In the genomic region with DNA sequence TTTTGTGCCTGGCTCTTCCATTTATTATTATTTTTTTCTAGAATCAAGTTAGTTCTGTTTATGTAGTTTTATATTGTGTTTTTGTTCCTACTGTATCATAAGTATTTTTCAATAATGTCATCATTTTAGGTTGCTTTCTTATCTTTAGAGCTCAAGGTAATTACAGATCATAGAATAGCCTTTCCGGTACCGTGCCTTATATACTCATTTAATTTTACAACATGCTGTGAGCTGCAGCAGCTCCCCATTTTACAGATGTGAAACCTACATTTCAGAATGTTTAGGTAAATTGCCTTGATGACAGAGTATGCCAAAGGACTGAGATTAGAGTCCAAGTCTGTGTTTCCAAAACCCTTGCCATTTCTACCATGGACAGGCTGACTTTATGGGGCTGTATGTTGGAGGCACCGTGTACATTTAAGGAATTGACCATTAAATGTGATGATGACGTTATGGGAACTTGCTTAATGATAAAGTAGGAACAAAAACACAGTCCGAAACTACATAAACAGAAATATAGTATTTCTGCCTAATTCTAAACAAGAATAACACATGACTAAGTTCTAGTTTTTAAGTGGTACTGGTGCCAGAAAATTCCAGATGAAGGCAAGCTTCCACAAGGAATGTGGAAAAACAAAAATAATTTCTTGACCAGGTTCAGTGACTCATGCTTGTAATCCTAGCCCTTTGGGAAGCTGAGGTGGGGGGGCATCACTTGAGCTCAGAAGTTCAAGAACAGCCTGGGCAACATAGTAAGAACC, we compare ENCODE assay signal across 18 cellular contexts.
DNase-seq lines count a peak whose midpoint lies in the region; ATAC-seq and TF ChIP-seq lines count a peak whose summit lies in the region.
"Had no signal": no experiment of that assay in that cellular context is flagged by ENCODE, and none has a peak within 500 bp of the region (broad histone marks: within the 10 kb centered on the region; RNA-seq: fewer than 3 reads in every experiment).

No MANE protein-coding gene starts in this region.

- peaks cover 8% of the 10 kb centered on the region for H3K36me3 Mint-ChIP-seq in CD4-positive, alpha-beta T cell (ENCODE audit: low read depth)
- H3K36me3 Mint-ChIP-seq in immature natural killer cell, result no peaks in the 10 kb centered on the region
- H3K36me3 Mint-ChIP-seq in Caco-2 (ENCODE audit: insufficient read depth, unreplicated experiment), result peaks cover 2% of the 10 kb centered on the region

- POLR2A ChIA-PET in CD4-positive, alpha-beta T cell (lab: Charles Lee), result interaction anchor here (0.5 kb wide), 1 partner anchor 36 kb away, joined by 3 read pairs; no protein-coding TSS in a partner anchor
- POLR2A ChIA-PET in IMR-90 (lab: Charles Lee; ENCODE audit: unreplicated experiment), result no interaction called here
- POLR2A ChIA-PET in Caco-2 (lab: Charles Lee), result no interaction called here

- H3K9me3 Mint-ChIP-seq in CD4-positive, alpha-beta T cell, result no peaks in the 10 kb centered on the region
- H3K9me3 Mint-ChIP-seq in immature natural killer cell, result no peaks in the 10 kb centered on the region
- no peaks in the 10 kb centered on the region for H3K9me3 Mint-ChIP-seq in Caco-2 (ENCODE audit: unreplicated experiment)

- no peaks in the 10 kb centered on the region for H3K9me3 ChIP-seq in CD4-positive, alpha-beta T cell (ENCODE audit: control insufficient read depth, low read length)
- no peaks in the 10 kb centered on the region for H3K9me3 ChIP-seq in IMR-90 (ENCODE audit: control insufficient read depth, insufficient read depth, low read length)
- no peaks in the 10 kb centered on the region for H3K9me3 ChIP-seq in Caco-2

- H3K56ac ChIP-seq in IMR-90 (ENCODE audit: extremely low read depth, insufficient read depth, low read length), result no peak overlapping the region

- no peak overlapping the region for H2AK5ac ChIP-seq in IMR-90 (ENCODE audit: low read depth, low read length)

- no peaks in the 10 kb centered on the region for H3K36me3 ChIP-seq in IMR-90 (ENCODE audit: control insufficient read depth, insufficient read depth, low read length)
- H3K36me3 ChIP-seq in Caco-2 (ENCODE audit: control insufficient read depth, insufficient read depth, low read length), result no peaks in the 10 kb centered on the region; the same call in 1 of the 2 replicates

- H3K9ac ChIP-seq in IMR-90 (ENCODE audit: low read depth, low read length), result no peak overlapping the region

- H2BK120ac ChIP-seq in IMR-90 (ENCODE audit: low read depth, low read length), result no peak overlapping the region

- no peak for TF ChIP-seq CTCF in CD4-positive, alpha-beta T cell (IDR thresholded peaks at IDR 0.05)
- TF ChIP-seq CTCF in IMR-90 (conservative IDR thresholded peaks at IDR 0.05; ENCODE audit: low read depth, low read length) (no peak), astrocyte of the cerebellum (IDR thresholded peaks at IDR 0.05; ENCODE audit: low read depth, low read length, missing control alignments) (no peak), Caco-2 (IDR thresholded peaks at IDR 0.05; ENCODE audit: insufficient read depth in 1 of 2, low read depth in 1 of 2, low read length in 1 of 2, severe bottlenecking in 1 of 2, unreplicated experiment in 1 of 2) (no peak)

- H3K4ac ChIP-seq in IMR-90 (ENCODE audit: low read depth, low read length), result no peak overlapping the region

- H3K79me1 ChIP-seq in IMR-90 (ENCODE audit: low read depth in 1 of 2, low read length in 2 of 2), result no peaks in the 10 kb centered on the region

- H3K27me3 Mint-ChIP-seq in CD4-positive, alpha-beta T cell, result no peaks in the 10 kb centered on the region
- H3K27me3 Mint-ChIP-seq in immature natural killer cell (ENCODE audit: low read depth in 3 of 3) (peaks cover 0 to 2% (median 0%) of the 10 kb centered on the region in 3 donors), Caco-2 (ENCODE audit: insufficient read depth, unreplicated experiment) (no peaks in the 10 kb centered on the region)
- H3K27me3 Mint-ChIP-seq: B cell had no signal

- H2BK15ac ChIP-seq in IMR-90 (ENCODE audit: low read depth, low read length), result no peak overlapping the region

- no peak overlapping the region for H2AK9ac ChIP-seq in IMR-90 (replicated peaks; ENCODE audit: low read depth, low read length, poor library complexity)

- BruUV-seq in IMR-90 (replicated peaks; lab: Mats Ljungman, UMichigan) (no TSS peak), Caco-2 (replicated peaks; lab: Mats Ljungman, UMichigan) (no TSS peak)

- H3K4me1 Mint-ChIP-seq in CD4-positive, alpha-beta T cell (ENCODE audit: low read depth), result peaks cover 75% of the 10 kb centered on the region
- H3K4me1 Mint-ChIP-seq in immature natural killer cell (peaks cover 81 to 85% of the 10 kb centered on the region in 2 donors), Caco-2 (ENCODE audit: low read depth, unreplicated experiment) (peaks cover 25% of the 10 kb centered on the region)
- H3K4me1 Mint-ChIP-seq: B cell had no signal

- intact Hi-C loops in CD4-positive, alpha-beta T cell (cut with DNase I, micrococcal nuclease), result no loop called here
- intact Hi-C loops in IMR-90 (cut with micrococcal nuclease) (loop anchor here (1.0 kb wide), 1 partner anchor 41 kb away; no protein-coding TSS in a partner anchor), Caco-2 (cut with micrococcal nuclease; ENCODE audit: unreplicated experiment) (no loop called here)

- no peak overlapping the region for H3K23ac ChIP-seq in IMR-90 (ENCODE audit: low read depth, low read length)

- TF ChIP-seq RAD21 in IMR-90 (IDR thresholded peaks at IDR 0.05; ENCODE audit: low read length), result no peak

- H3K14ac ChIP-seq in IMR-90 (replicated peaks; ENCODE audit: low read depth, low read length), result no peak overlapping the region

- TF ChIP-seq POLR2A in IMR-90 (IDR thresholded peaks at IDR 0.05; ENCODE audit: low read depth, low read length) (no peak), GM18505 (IDR thresholded peaks at IDR 0.05; ENCODE audit: borderline replicate concordance, extremely low read depth, insufficient read depth, insufficient read length) (no peak)

- no peak overlapping the region for H3K4me2 ChIP-seq in IMR-90 (ENCODE audit: low read depth, low read length)
- H3K4me2 ChIP-seq: PC-9 had no signal

- no CpG with 5 or more reads among the region's 5 CpGs for WGBS in IMR-90 (ENCODE audit: extremely low coverage in 2 of 2, insufficient read length in 1 of 2), 2 experiments

- no peak overlapping the region for H3K4me3 Mint-ChIP-seq in CD4-positive, alpha-beta T cell
- H3K4me3 Mint-ChIP-seq in immature natural killer cell (no peak overlapping the region), Caco-2 (ENCODE audit: unreplicated experiment) (no peak overlapping the region)
- H3K4me3 Mint-ChIP-seq: B cell had no signal

- H4K5ac ChIP-seq in IMR-90 (ENCODE audit: low read depth, low read length), result no peak overlapping the region

- no peaks in the 10 kb centered on the region for H3K4me1 ChIP-seq in IMR-90 (ENCODE audit: control insufficient read depth, insufficient read depth, low read length)
- peaks cover 10% of the 10 kb centered on the region; the same call in 1 of the 2 replicates for H3K4me1 ChIP-seq in Caco-2

- H3K27ac ChIP-seq in CD4-positive, alpha-beta T cell (ENCODE audit: low read depth, low read length), result no peak overlapping the region
- H3K27ac ChIP-seq in IMR-90 (ENCODE audit: insufficient read depth, low read length), result no peak overlapping the region
- H3K27ac ChIP-seq: PC-9, SK-N-MC had no signal

- in situ Hi-C loops in IMR-90 (cut with MboI; ENCODE audit: low sequenced_read_pairs), result no loop called here
- in situ Hi-C loops in astrocyte of the cerebellum (cut with HindIII; ENCODE audit: low sequenced_read_pairs), result no loop called here

- no peak overlapping the region for H2BK20ac ChIP-seq in IMR-90 (ENCODE audit: low read depth, low read length)

- no peak overlapping the region for H4K8ac ChIP-seq in IMR-90 (ENCODE audit: low read depth in 2 of 2, low read length in 2 of 2)

- dilution Hi-C loops in IMR-90 (cut with HindIII; ENCODE audit: low sequenced_read_pairs, unreplicated experiment), result no loop called here

- no peak overlapping the region for H2BK5ac ChIP-seq in IMR-90 (ENCODE audit: low read depth, low read length, poor library complexity, severe bottlenecking)

- H3K27ac Mint-ChIP-seq in CD4-positive, alpha-beta T cell, result peak overlapping the region; percentile 34
- H3K27ac Mint-ChIP-seq in immature natural killer cell (peak overlapping the region; percentile 41 to 69 (median 54)), Caco-2 (ENCODE audit: unreplicated experiment) (no peak overlapping the region)
- H3K27ac Mint-ChIP-seq: B cell had no signal

- no peaks in the 10 kb centered on the region for H4K20me1 ChIP-seq in IMR-90 (ENCODE audit: insufficient read depth, low read length)

- H4K91ac ChIP-seq in IMR-90 (ENCODE audit: insufficient read depth, low read depth, low read length), result no peak overlapping the region

- H3K4me3 ChIP-seq in IMR-90 (ENCODE audit: insufficient read depth, low read depth, low read length), result no peak overlapping the region
- no peak overlapping the region for H3K4me3 ChIP-seq in astrocyte of the cerebellum (ENCODE audit: low read depth, low read length)
- H3K4me3 ChIP-seq in Caco-2 (ENCODE audit: low read depth, low read length), result no peak overlapping the region
- H3K4me3 ChIP-seq: K562, PC-9, SK-N-MC had no signal

- H2AFZ ChIP-seq in IMR-90 (replicated peaks; ENCODE audit: low read length, poor library complexity), result no peak overlapping the region
- H2AFZ ChIP-seq: PC-9 had no signal

- no peaks in the 10 kb centered on the region for H3K27me3 ChIP-seq in CD4-positive, alpha-beta T cell (ENCODE audit: control insufficient read depth, insufficient read depth, low read length)
- peaks cover 3% of the 10 kb centered on the region for H3K27me3 ChIP-seq in IMR-90 (ENCODE audit: control insufficient read depth, insufficient read depth, low read length)
- no peaks in the 10 kb centered on the region for H3K27me3 ChIP-seq in Caco-2 (replicated peaks; ENCODE audit: control insufficient read depth, insufficient read depth, low read length)

- CTCF ChIA-PET in CD4-positive, alpha-beta T cell (lab: Charles Lee), result interaction anchor here (0.5 to 1.0 kb wide), 3 partner anchors 23 to 462 kb away, joined by 3 to 4 read pairs (median 3); no protein-coding TSS in a partner anchor
- CTCF ChIA-PET in IMR-90 (lab: Yijun Ruan, JAX), result no interaction called here
- CTCF ChIA-PET in Caco-2 (lab: Charles Lee), result no interaction called here

- DNase-seq in CD4-positive, alpha-beta T cell, result no peak
- DNase-seq in IMR-90 (peak; percentile 43), astrocyte of the cerebellum (ENCODE audit: low read depth) (peak; percentile 26), immature natural killer cell (no peak), GM19240 (ENCODE audit: insufficient read length, low spot score) (no peak), Caco-2 (no peak)
- DNase-seq: DMS 273 treated with DMSO at 0.1 percent for 48 hours, EL, NCI-H1105, NCI-H187, NCI-H446 treated with DMSO at 0.1 percent for 48 hours, NCI-H774, PC-9 had no signal

- ATAC-seq in CD4-positive, alpha-beta T cell (ENCODE audit: poor library complexity), result no peak
- peak; percentile 56 for ATAC-seq in IMR-90 (ENCODE audit: low read depth)
- no peak for ATAC-seq in GM19467 (IDR thresholded peaks at IDR 0.05; ENCODE audit: unreplicated experiment)
- ATAC-seq in GM18505 (IDR thresholded peaks at IDR 0.05; ENCODE audit: unreplicated experiment), result no peak
- ATAC-seq: K562 had no signal

- no peaks in the 10 kb centered on the region for H3K9me1 ChIP-seq in IMR-90 (ENCODE audit: insufficient read depth, low read length)

- H3K18ac ChIP-seq in IMR-90 (ENCODE audit: low read depth, low read length), result no peak overlapping the region

Comparison
In these comparisons a context has a peak if more than half of its experiments do, and no peak if none do; other contexts are left out.
1. DNase-seq: peak in IMR-90 (single experiment) and astrocyte of the cerebellum (single experiment); none in CD4-positive, alpha-beta T cell (0 of 10), immature natural killer cell (0 of 3), GM19240 (single experiment) and Caco-2 (0 of 2).